ENCODE assay signal across 11 cellular contexts in genomic region chr13:79457948-79458347, GRCh38. TPM values are rescaled to one million over a fixed set of nuclear protein-coding genes. Genes with fewer than 3 reads are reported as not detected.
A peak's percentile ranks its signal among the peaks of the same experiment; 100 is the strongest.
DNase-seq lines count a peak whose midpoint lies in the region; ATAC-seq lines count a peak whose summit lies in the region.
"Had no signal": no experiment of that assay in that cellular context is flagged by ENCODE, and none has a peak within 500 bp of the region (broad histone marks: within the 10 kb centered on the region; RNA-seq: fewer than 3 reads in every experiment).

No MANE protein-coding gene starts in this region.

- peaks cover 36% of the 10 kb centered on the region for H3K4me1 Mint-ChIP-seq in T-helper 1 cell treated with Interleukin-12 subunit alpha and Interleukin-12 subunit beta and Interleukin-4 antibody, amounts not matched to agents 30 μg/mL and 1 μg/mL, for 36 hours (ENCODE audit: low read depth)

- no peak for ATAC-seq in sciatic nerve

- peak; percentile 10 for DNase-seq in stimulated activated naive CD4-positive, alpha-beta T cell treated with Interleukin-2 at 50 U/mL for 16 hours (lab: John Stamatoyannopoulos, UW)
- DNase-seq in stimulated activated naive CD4-positive, alpha-beta T cell (lab: John Stamatoyannopoulos, UW): no peak
- peak; percentile 84 for DNase-seq in fibroblast of gingiva (ENCODE audit: low read depth)
- DNase-seq in stromal cell of bone marrow (ENCODE audit: low read depth): peak; percentile 43
- DNase-seq in NCI-H1092 treated with DMSO at 0.1 percent for 48 hours (lab: John Stamatoyannopoulos, UW): no peak
- no peak for DNase-seq in sciatic nerve (ENCODE audit: low spot score)
- DNase-seq in activated gamma-delta T cell (lab: John Stamatoyannopoulos, UW): no peak
- DNase-seq: central memory CD4-positive, alpha-beta T cell; NCI-H187 treated with DMSO at 0.1 percent for 48 hours had no signal

- H3K27ac Mint-ChIP-seq in T-helper 1 cell treated with Interleukin-12 subunit alpha and Interleukin-12 subunit beta and Interleukin-4 antibody, amounts not matched to agents 30 μg/mL and 1 μg/mL, for 36 hours: peak overlapping the region; percentile 52

- H3K9me3 Mint-ChIP-seq in T-helper 1 cell treated with Interleukin-12 subunit alpha and Interleukin-12 subunit beta and Interleukin-4 antibody, amounts not matched to agents 30 μg/mL and 1 μg/mL, for 36 hours: no peaks in the 10 kb centered on the region
- H3K9me3 Mint-ChIP-seq: natural killer cell treated with Interleukin-12 subunit alpha and Interleukin-12 subunit beta and Interleukin-15 and Interleukin-18, amount 100 ng/mL, for 72 hours had no signal

- intact Hi-C loops in sciatic nerve (cut with DNase I): no loop called here

- H3K36me3 Mint-ChIP-seq in T-helper 1 cell treated with Interleukin-12 subunit alpha and Interleukin-12 subunit beta and Interleukin-4 antibody, amounts not matched to agents 30 μg/mL and 1 μg/mL, for 36 hours (ENCODE audit: low read depth): peaks cover 6% of the 10 kb centered on the region
- H3K36me3 Mint-ChIP-seq: natural killer cell treated with Interleukin-12 subunit alpha and Interleukin-12 subunit beta and Interleukin-15 and Interleukin-18, amount 100 ng/mL, for 72 hours had no signal

- H3K4me3 Mint-ChIP-seq in T-helper 1 cell treated with Interleukin-12 subunit alpha and Interleukin-12 subunit beta and Interleukin-4 antibody, amounts not matched to agents 30 μg/mL and 1 μg/mL, for 36 hours: no peak overlapping the region
- H3K4me3 Mint-ChIP-seq: natural killer cell treated with Interleukin-12 subunit alpha and Interleukin-12 subunit beta and Interleukin-15 and Interleukin-18, amount 100 ng/mL, for 72 hours had no signal

- H3K27me3 Mint-ChIP-seq in T-helper 1 cell treated with Interleukin-12 subunit alpha and Interleukin-12 subunit beta and Interleukin-4 antibody, amounts not matched to agents 30 μg/mL and 1 μg/mL, for 36 hours (ENCODE audit: low read depth): no peaks in the 10 kb centered on the region
- H3K27me3 Mint-ChIP-seq: natural killer cell treated with Interleukin-12 subunit alpha and Interleukin-12 subunit beta and Interleukin-15 and Interleukin-18, amount 100 ng/mL, for 72 hours had no signal

RNA-seq across cellular contexts. Expression of gene NDFIP2, which starts 23.0 kb away (rescaled TPM):
- 31.8 TPM for total RNA-seq in sciatic nerve

RNA-seq across cellular contexts. Expression of gene RBM26, which starts 51.9 kb away (rescaled TPM):
- total RNA-seq in sciatic nerve: 65.9 TPM

Comparison
In these comparisons a context has a peak if more than half of its experiments do, and no peak if none do; other contexts are left out.
1. DNase-seq: peak in stimulated activated naive CD4-positive, alpha-beta T cell treated with Interleukin-2 at 50 U/mL for 16 hours (single experiment), fibroblast of gingiva (single experiment) and stromal cell of bone marrow (single experiment); none in stimulated activated naive CD4-positive, alpha-beta T cell (0 of 6), NCI-H1092 treated with DMSO at 0.1 percent for 48 hours (single experiment), sciatic nerve (single experiment) and activated gamma-delta T cell (single experiment).